Comparison of ENCODE assay signal across 19 cellular contexts in genomic region chr1:156711011-156711817, GRCh38. TPM values are rescaled to one million over a fixed set of nuclear protein-coding genes. Genes with fewer than 3 reads are reported as not detected.
DNase-seq lines count a peak whose midpoint lies in the region; ATAC-seq and TF ChIP-seq lines count a peak whose summit lies in the region.
"Had no signal": no experiment of that assay in that cellular context is flagged by ENCODE, and none has a peak within 500 bp of the region (broad histone marks: within the 10 kb centered on the region; RNA-seq: fewer than 3 reads in every experiment).

No MANE protein-coding gene starts in this region.

- no peak for ATAC-seq in Panc1

- H3K4me1 Mint-ChIP-seq in osteocyte (ENCODE audit: unreplicated experiment): peaks cover 82% of the 10 kb centered on the region

- no peak overlapping the region for H2AFZ ChIP-seq in GM23248

- POLR2A ChIA-PET in Panc1 (lab: Charles Lee): interaction anchor here (0.5 to 1.6 kb wide), 3 partner anchors 17 to 31 kb away, joined by 3 to 5 read pairs (median 4); partner anchors contain the start of genes ISG20L2 and METTL25B

- no peaks in the 10 kb centered on the region for H3K9me2 ChIP-seq in GM23248 (ENCODE audit: insufficient read depth)

- H3K9me3 ChIP-seq in GM23248 (ENCODE audit: low read depth): no peaks in the 10 kb centered on the region
- H3K9me3 ChIP-seq in Panc1 (ENCODE audit: control insufficient read depth, insufficient read depth, low read depth, low read length): no peaks in the 10 kb centered on the region
- H3K9me3 ChIP-seq: testis had no signal

- H3K27ac ChIP-seq in GM23248 (no peak overlapping the region), Panc1 (ENCODE audit: low read length) (peak overlapping the region; percentile 93)
- H3K27ac ChIP-seq: testis had no signal

- H3K9ac ChIP-seq in GM23248: no peak overlapping the region

- no peaks in the 10 kb centered on the region for H3K9me3 Mint-ChIP-seq in osteocyte (ENCODE audit: unreplicated experiment)
- H3K9me3 Mint-ChIP-seq: activated T-helper 2 cell treated with anti-CD3 and anti-CD28 coated beads, Interferon-gamma antibody, Interleukin-2, Interleukin-4, amounts not matched to agents 10 μg/mL and 5 μg/mL and 100 μg/mL, durations not matched to agents 14 hours and 24 hours and 36 hours had no signal

- DNase-seq in GM23248: peak; percentile 51
- DNase-seq in Panc1 (ENCODE audit: low read depth, low spot score): no peak
- DNase-seq in fibroblast of the aortic adventitia (ENCODE audit: low read depth): peak; percentile 80
- DNase-seq in osteocyte (ENCODE audit: extremely low spot score, unreplicated experiment): no peak
- DNase-seq in DMS 273 (lab: John Stamatoyannopoulos, UW; ENCODE audit: unreplicated experiment): no peak
- no peak for DNase-seq in AG20443 (ENCODE audit: low spot score)
- no peak for DNase-seq in 8988T
- no peak for DNase-seq in hypothalamus (lab: John Stamatoyannopoulos, UW)
- DNase-seq: activated CD4-positive, CD25-positive, alpha-beta regulatory T cell; amniotic stem cell; KG1; NCI-H1092 treated with DMSO at 0.1 percent for 48 hours; NK-92 treated with Interleukin-12 subunit alpha and Interleukin-12 subunit beta, amount 100 ng/mL, for 24 hours; nucleus accumbens; Right ventricle myocardium superior; stimulated activated CD4-positive, alpha-beta T cell treated with anti-CD3 and anti-CD28 coated beads, Interleukin-2, amount 100 ng/mL, for 48 hours; T-helper 2 cell; testis had no signal

- no peaks in the 10 kb centered on the region for H3K79me2 ChIP-seq in GM23248 (ENCODE audit: insufficient read depth)

- H3K27me3 ChIP-seq in GM23248 (replicated peaks; ENCODE audit: insufficient read depth) (no peaks in the 10 kb centered on the region), Panc1 (ENCODE audit: control insufficient read depth, insufficient read depth, low read length) (no peaks in the 10 kb centered on the region)
- H3K27me3 ChIP-seq: testis had no signal

- CTCF ChIA-PET in Panc1 (lab: Charles Lee): interaction anchor here (0.8 to 4.0 kb wide), 4 partner anchors 11 to 22 kb away, joined by 4 to 29 read pairs (median 7); no protein-coding TSS in a partner anchor

- no peak overlapping the region for H3K4me2 ChIP-seq in GM23248 (ENCODE audit: unreplicated experiment)

- in situ Hi-C loops in GM23248 (cut with MboI) (no loop called here), Panc1 (cut with HindIII; ENCODE audit: low pct_unique_long_range_greater_than_20kb, low sequenced_read_pairs) (no loop called here)

- no peaks in the 10 kb centered on the region for H4K20me1 ChIP-seq in GM23248 (ENCODE audit: insufficient read depth)

- intact Hi-C loops in Panc1 (cut with micrococcal nuclease; ENCODE audit: unreplicated experiment): no loop called here

- no TSS peak for BruUV-seq in Panc1 (replicated peaks; lab: Mats Ljungman, UMichigan)

- H3K36me3 ChIP-seq in GM23248 (ENCODE audit: low read depth) (no peaks in the 10 kb centered on the region), Panc1 (ENCODE audit: control insufficient read depth, insufficient read depth, low read length) (no peaks in the 10 kb centered on the region)

- H3K4me3 ChIP-seq in GM23248 (no peak overlapping the region), Panc1 (ENCODE audit: low read depth in 2 of 2, low read length in 2 of 2) (no peak overlapping the region), fibroblast of the aortic adventitia (ENCODE audit: low read depth, low read length) (no peak overlapping the region)
- H3K4me3 ChIP-seq: testis had no signal

- H3K4me1 ChIP-seq in GM23248 (ENCODE audit: insufficient read depth) (peaks cover 77% of the 10 kb centered on the region), Panc1 (ENCODE audit: control insufficient read depth, insufficient read depth, low read length) (peaks cover 65% of the 10 kb centered on the region)

- H3F3A ChIP-seq in GM23248 (ENCODE audit: insufficient read depth): peaks cover 41% of the 10 kb centered on the region

- peak overlapping the region; percentile 14 for H3K4me3 Mint-ChIP-seq in osteocyte (ENCODE audit: unreplicated experiment)

- peaks cover 8% of the 10 kb centered on the region for H3K36me3 Mint-ChIP-seq in osteocyte (ENCODE audit: unreplicated experiment)

- 35 to 57% methylated on average over 6 to 9 of the region's 9 CpGs for WGBS in GM23248 (ENCODE audit: low coverage in 1 of 2, low lambda C conversion rate in 2 of 2, missing lambda C conversion rate in 2 of 2), 2 experiments

- no peaks in the 10 kb centered on the region for H3K27me3 Mint-ChIP-seq in osteocyte (ENCODE audit: unreplicated experiment)

- H3K27ac Mint-ChIP-seq in osteocyte (ENCODE audit: unreplicated experiment): peak overlapping the region; percentile 82
- H3K27ac Mint-ChIP-seq: activated T-helper 2 cell treated with anti-CD3 and anti-CD28 coated beads, Interferon-gamma antibody, Interleukin-2, Interleukin-4, amounts not matched to agents 10 μg/mL and 5 μg/mL and 100 μg/mL, durations not matched to agents 14 hours and 24 hours and 36 hours had no signal

- no peak for TF ChIP-seq CTCF in Panc1 (IDR thresholded peaks at IDR 0.05)
- TF ChIP-seq CTCF in fibroblast of the aortic adventitia (IDR thresholded peaks at IDR 0.05; ENCODE audit: insufficient read depth, low read length): no peak
- TF ChIP-seq CTCF in osteocyte (IDR thresholded peaks at IDR 0.05): no peak

RNA-seq across cellular contexts. Expression of gene CRABP2, which starts 5.8 kb away (rescaled TPM):
- total RNA-seq in GM23248 (2014; rRNA removed; shearing (Covaris generic)): 23.3 and 38.8 TPM in 2 replicates
- polyA plus RNA-seq in GM23248 (2016; fragmentation: Nextera tagmentation; extraction: Ambion mirVana): 64.1 and 68.6 TPM in 2 replicates
- total RNA-seq in Panc1 (2021; ENCODE audit: unreplicated experiment) (1,115 TPM), fibroblast of the aortic adventitia (ENCODE audit: low replicate concordance) (62.7 and 68.9 TPM in 2 replicates), osteocyte (144 and 146 TPM in 2 replicates)
- 1,502 TPM for polyA plus RNA-seq in Panc1 (2012; ENCODE audit: insufficient read length)

RNA-seq across cellular contexts. Expression of gene METTL25B, which starts 17.1 kb away (rescaled TPM):
- total RNA-seq in GM23248 (2014; rRNA removed; shearing (Covaris generic)): 4.5 and 5.6 TPM in 2 replicates
- polyA plus RNA-seq in GM23248 (2016; fragmentation: Nextera tagmentation; extraction: Ambion mirVana): 7.4 and 10.1 TPM in 2 replicates
- total RNA-seq in Panc1 (2021; ENCODE audit: unreplicated experiment) (32.8 TPM), fibroblast of the aortic adventitia (ENCODE audit: low replicate concordance) (4.1 and 10.9 TPM in 2 replicates), osteocyte (21.3 and 24.1 TPM in 2 replicates)
- 37.7 TPM for polyA plus RNA-seq in Panc1 (2012; ENCODE audit: insufficient read length)

RNA-seq across cellular contexts. Expression of gene ISG20L2, which starts 17.4 kb away (rescaled TPM):
- total RNA-seq in GM23248 (2014; rRNA removed; shearing (Covaris generic)): 10.4 TPM in 2 replicates
- 17.8 and 21.5 TPM in 2 replicates for polyA plus RNA-seq in GM23248 (2016; fragmentation: Nextera tagmentation; extraction: Ambion mirVana)
- total RNA-seq in Panc1 (2021; ENCODE audit: unreplicated experiment): 40.6 TPM
- polyA plus RNA-seq in Panc1 (2012; ENCODE audit: insufficient read length): 26.9 TPM
- 9.9 and 27.4 TPM in 2 replicates for total RNA-seq in fibroblast of the aortic adventitia (ENCODE audit: low replicate concordance)
- 33.0 and 37.7 TPM in 2 replicates for total RNA-seq in osteocyte

RNA-seq across cellular contexts. Expression of gene MRPL24, which starts 29.7 kb away (rescaled TPM):
- total RNA-seq in GM23248 (2014; rRNA removed; shearing (Covaris generic)): 49.2 and 55.7 TPM in 2 replicates
- polyA plus RNA-seq in GM23248 (2016; fragmentation: Nextera tagmentation; extraction: Ambion mirVana): 91.4 and 93.7 TPM in 2 replicates
- 80.4 TPM for total RNA-seq in Panc1 (2021; ENCODE audit: unreplicated experiment)
- polyA plus RNA-seq in Panc1 (2012; ENCODE audit: insufficient read length): 109 TPM
- total RNA-seq in fibroblast of the aortic adventitia (ENCODE audit: low replicate concordance): 19.0 and 42.8 TPM in 2 replicates
- 52.6 and 55.8 TPM in 2 replicates for total RNA-seq in osteocyte

RNA-seq across cellular contexts. Expression of gene NES, which starts 34.0 kb away (rescaled TPM):
- 15.0 and 23.0 TPM in 2 replicates for total RNA-seq in GM23248 (2014; rRNA removed; shearing (Covaris generic))
- 2.2 TPM in 2 replicates for polyA plus RNA-seq in GM23248 (2016; fragmentation: Nextera tagmentation; extraction: Ambion mirVana)
- total RNA-seq in Panc1 (2021; ENCODE audit: unreplicated experiment) (56.3 TPM), fibroblast of the aortic adventitia (ENCODE audit: low replicate concordance) (44.5 and 83.0 TPM in 2 replicates), osteocyte (24.2 and 26.5 TPM in 2 replicates)
- 61.1 TPM for polyA plus RNA-seq in Panc1 (2012; ENCODE audit: insufficient read length)
- total RNA-seq: activated T-helper 2 cell treated with anti-CD3 and anti-CD28 coated beads, Interferon-gamma antibody, Interleukin-2, Interleukin-4, amounts not matched to agents 10 μg/mL and 5 μg/mL and 100 μg/mL, durations not matched to agents 14 hours and 24 hours and 36 hours had no signal

Comparison
In these comparisons a context has a peak if more than half of its experiments do, and no peak if none do; other contexts are left out.
1. DNase-seq: peak in GM23248 (single experiment) and fibroblast of the aortic adventitia (single experiment); none in Panc1 (single experiment), osteocyte (single experiment), DMS 273 (single experiment), AG20443 (single experiment), 8988T (single experiment) and hypothalamus (0 of 51).